ENCODE assay signal across 21 cellular contexts in genomic region chr21:43590220-43590619, GRCh38.
DNase-seq lines count a peak whose midpoint lies in the region; ATAC-seq and TF ChIP-seq lines count a peak whose summit lies in the region.
"Had no signal": no experiment of that assay in that cellular context is flagged by ENCODE, and none has a peak within 500 bp of the region (broad histone marks: within the 10 kb centered on the region; RNA-seq: fewer than 3 reads in every experiment).

No MANE protein-coding gene starts in this region.

- no peak overlapping the region for H3K4me3 ChIP-seq in RWPE2 (ENCODE audit: severe bottlenecking)
- H3K4me3 ChIP-seq in skeletal muscle satellite cell (ENCODE audit: low read length) = no peak overlapping the region
- H3K4me3 ChIP-seq in tibial artery = no peak overlapping the region
- H3K4me3 ChIP-seq: esophagus squamous epithelium, spleen, transverse colon had no signal

- H3K36me3 ChIP-seq in RWPE2 (ENCODE audit: low read depth) = peaks cover 47% of the 10 kb centered on the region
- H3K36me3 ChIP-seq in skeletal muscle satellite cell (ENCODE audit: insufficient read depth, low read length) = no peaks in the 10 kb centered on the region
- H3K36me3 ChIP-seq in tibial artery = no peaks in the 10 kb centered on the region
- H3K36me3 ChIP-seq: esophagus squamous epithelium, spleen, transverse colon had no signal

- H3K4me2 ChIP-seq in skeletal muscle satellite cell (ENCODE audit: low read length) = peak overlapping the region; percentile 30

- peak overlapping the region; percentile 70 for H3K9ac ChIP-seq in skeletal muscle satellite cell (ENCODE audit: low read depth, low read length)

- H3K27me3 ChIP-seq in RWPE2 (ENCODE audit: insufficient read depth, poor library complexity, severe bottlenecking) (no peaks in the 10 kb centered on the region), skeletal muscle satellite cell (ENCODE audit: control insufficient read depth, insufficient read depth, low read length) (no peaks in the 10 kb centered on the region), tibial artery (no peaks in the 10 kb centered on the region)
- H3K27me3 ChIP-seq: esophagus squamous epithelium, transverse colon had no signal

- H3K27ac ChIP-seq in RWPE2 (ENCODE audit: poor library complexity, severe bottlenecking) = peak overlapping the region; percentile 100
- H3K27ac ChIP-seq in epithelial cell of prostate = peak overlapping the region; percentile 99
- H3K27ac ChIP-seq in tibial artery = no peak overlapping the region
- H3K27ac ChIP-seq: 22Rv1, esophagus squamous epithelium, spleen, transverse colon had no signal

- H3K4me1 ChIP-seq in RWPE2 (ENCODE audit: insufficient read depth, poor library complexity, severe bottlenecking) (peaks cover 64% of the 10 kb centered on the region), skeletal muscle satellite cell (ENCODE audit: control insufficient read depth, insufficient read depth, low read length) (peaks cover 74% of the 10 kb centered on the region), tibial artery (peaks cover 0 to 24% (median 17%) of the 10 kb centered on the region in 4 donors)

- H3K9me3 ChIP-seq in RWPE2 (ENCODE audit: severe bottlenecking) = no peaks in the 10 kb centered on the region
- no peaks in the 10 kb centered on the region for H3K9me3 ChIP-seq in skeletal muscle satellite cell (replicated peaks; ENCODE audit: low read length)
- no peaks in the 10 kb centered on the region for H3K9me3 ChIP-seq in tibial artery
- H3K9me3 ChIP-seq: esophagus squamous epithelium, spleen, transverse colon had no signal

- peak; percentile 33 for DNase-seq in NCI-H2171 treated with DMSO at 0.1 percent for 48 hours (lab: John Stamatoyannopoulos, UW)
- DNase-seq in NCI-H2171 (lab: John Stamatoyannopoulos, UW) = no peak
- DNase-seq in RWPE2 (ENCODE audit: low spot score) = no peak
- DNase-seq in epithelial cell of prostate (ENCODE audit: low read depth, low spot score) = peak; percentile 97
- no peak for DNase-seq in tibial artery
- DNase-seq in activated CD8-positive, alpha-beta memory T cell treated with anti-CD3 and anti-CD28 coated beads for 24 hours = no peak
- DNase-seq: activated CD4-positive, alpha-beta memory T cell treated with anti-CD3 and anti-CD28 coated beads for 36 hours; activated naive CD4-positive, alpha-beta T cell; activated T-cell treated with anti-CD3 and anti-CD28 coated beads for 4 hours; amygdala; Calu3; esophagus squamous epithelium; NCI-H1417 treated with DMSO at 0.1 percent for 48 hours; SHP77; spleen; stimulated activated CD4-positive, alpha-beta T cell treated with anti-CD3 and anti-CD28 coated beads, Interleukin-4, amount 100 ng/mL, for 24 hours; stimulated activated naive CD8-positive, alpha-beta T cell treated with anti-CD3 and anti-CD28 coated beads, Interleukin-15, amount 100 ng/mL, for 72 hours; transverse colon had no signal

- ATAC-seq in RWPE2 (ENCODE audit: low read depth) (peak; percentile 52), HG02642 (IDR thresholded peaks at IDR 0.05; ENCODE audit: poor library complexity, unreplicated experiment) (no peak)
- ATAC-seq: stimulated activated naive CD8-positive, alpha-beta T cell treated with anti-CD3 and anti-CD28 coated beads, Interleukin-15, amount 100 ng/mL, for 72 hours had no signal

- TF ChIP-seq CTCF in RWPE2 (IDR thresholded peaks at IDR 0.05; ENCODE audit: poor library complexity, severe bottlenecking) (no peak), tibial artery (IDR thresholded peaks at IDR 0.05) (no peak)

- intact Hi-C loops in tibial artery (cut with DNase I; ENCODE audit: low total_unique reads) = no loop called here

Comparison
In these comparisons a context has a peak if more than half of its experiments do, and no peak if none do; other contexts are left out.
1. DNase-seq: peak in NCI-H2171 treated with DMSO at 0.1 percent for 48 hours (single experiment) and epithelial cell of prostate (single experiment); none in NCI-H2171 (single experiment), RWPE2 (single experiment), tibial artery (0 of 2) and activated CD8-positive, alpha-beta memory T cell treated with anti-CD3 and anti-CD28 coated beads for 24 hours (single experiment).
2. H3K27ac ChIP-seq: peak in RWPE2 (single experiment) and epithelial cell of prostate (single experiment); none in tibial artery (0 of 2).